Comparison of ENCODE assay signal across 1 cellular context in the genomic region with DNA sequence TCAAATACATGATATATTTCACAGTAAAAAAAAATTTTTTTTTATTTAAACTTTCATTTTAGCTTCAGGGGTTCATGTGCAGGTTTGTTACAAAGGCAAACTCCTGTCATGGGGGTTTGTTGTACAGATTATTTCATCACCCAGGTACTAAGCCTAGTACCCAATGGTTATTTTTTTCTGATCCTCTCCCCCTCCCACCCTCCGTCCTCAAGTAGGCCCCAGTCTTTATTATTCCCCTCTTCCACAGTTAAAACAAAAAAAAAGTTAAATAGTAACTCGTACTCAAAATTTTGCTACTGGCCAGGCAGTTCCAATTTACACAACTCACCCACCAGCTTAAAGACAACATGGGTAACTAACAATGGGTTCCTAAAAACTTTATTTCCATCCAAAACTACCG.
TF ChIP-seq lines count a peak whose summit lies in the region.

No MANE protein-coding gene starts in this region.

TF ChIP-seq in H1, 55 proteins besides CTCF, POLR2A, EP300 and RAD21:
- TF ChIP-seq TAF7 (optimal IDR thresholded peaks at IDR 0.05; ENCODE audit: borderline replicate concordance, low read depth, low read length) (no peak), SIX5 (IDR thresholded peaks at IDR 0.05; ENCODE audit: low read depth, low read length) (no peak), CBX5 (IDR thresholded peaks at IDR 0.05; ENCODE audit: low read depth, low read length) (no peak), TEAD4 (IDR thresholded peaks at IDR 0.05; ENCODE audit: low read depth, low read length) (no peak), NANOG (IDR thresholded peaks at IDR 0.05; ENCODE audit: insufficient read depth, low read depth, low read length, poor library complexity, severe bottlenecking) (no peak), HDAC6 (IDR thresholded peaks at IDR 0.05; ENCODE audit: low read depth, low read length) (no peak), TAF1 (IDR thresholded peaks at IDR 0.05; ENCODE audit: low read depth, low read length) (no peak), USF2 (IDR thresholded peaks at IDR 0.05; ENCODE audit: low read length) (no peak), KDM5A (IDR thresholded peaks at IDR 0.05; ENCODE audit: low read length) (no peak), JUND (IDR thresholded peaks at IDR 0.05; ENCODE audit: low read length) (no peak)
- TF ChIP-seq, protein P1, sequence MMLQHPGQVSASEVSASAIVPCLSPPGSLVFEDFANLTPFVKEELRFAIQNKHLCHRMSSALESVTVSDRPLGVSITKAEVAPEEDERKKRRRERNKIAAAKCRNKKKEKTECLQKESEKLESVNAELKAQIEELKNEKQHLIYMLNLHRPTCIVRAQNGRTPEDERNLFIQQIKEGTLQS (IDR thresholded peaks at IDR 0.05; ENCODE audit: insufficient read depth, low read depth, low read length), result no peak
TF ChIP-seq in H1: peak in this region for 0.
